ENCODE assay signal across 11 cellular contexts in genomic region chrX:30597258-30598012, GRCh38. TPM values are rescaled to one million over a fixed set of nuclear protein-coding genes. Genes with fewer than 3 reads are reported as not detected.
DNase-seq lines count a peak whose midpoint lies in the region; ATAC-seq and TF ChIP-seq lines count a peak whose summit lies in the region.
"Had no signal": no experiment of that assay in that cellular context is flagged by ENCODE, and none has a peak within 500 bp of the region (broad histone marks: within the 10 kb centered on the region; RNA-seq: fewer than 3 reads in every experiment).

No MANE protein-coding gene starts in this region.

- H3K4me1 ChIP-seq in naive thymus-derived CD4-positive, alpha-beta T cell (ENCODE audit: control insufficient read depth in 2 of 2, insufficient read depth in 2 of 2, low read length in 2 of 2), result no peaks in the 10 kb centered on the region
- no peaks in the 10 kb centered on the region for H3K4me1 ChIP-seq in prostate gland (replicated peaks)

- H3K4me3 Mint-ChIP-seq in IgD-negative memory B cell, result peak overlapping the region in 2 of 4 donors; percentile 59 to 63
- no peak overlapping the region for H3K4me3 Mint-ChIP-seq in naive thymus-derived CD4-positive, alpha-beta T cell
- H3K4me3 Mint-ChIP-seq: H9 had no signal

- ATAC-seq in GM18873 (IDR thresholded peaks at IDR 0.05; ENCODE audit: low FRiP score, unreplicated experiment) (peak; percentile 75), HG02623 (IDR thresholded peaks at IDR 0.05; ENCODE audit: unreplicated experiment) (peak; percentile 70)
- peak; percentile 22 for ATAC-seq in naive thymus-derived CD4-positive, alpha-beta T cell

- TF ChIP-seq CTCF in prostate gland (IDR thresholded peaks at IDR 0.05), result no peak

- no peak overlapping the region for H3K4me3 ChIP-seq in naive thymus-derived CD4-positive, alpha-beta T cell (ENCODE audit: low read length)
- no peak overlapping the region for H3K4me3 ChIP-seq in prostate gland

- H3K27ac Mint-ChIP-seq in IgD-negative memory B cell, result peak overlapping the region in 2 of 3 donors; percentile 12 to 84
- H3K27ac Mint-ChIP-seq in naive thymus-derived CD4-positive, alpha-beta T cell, result peak overlapping the region in 1 of 9 donors; percentile 52

- H3K36me3 Mint-ChIP-seq in IgD-negative memory B cell, result no peaks in the 10 kb centered on the region
- no peaks in the 10 kb centered on the region for H3K36me3 Mint-ChIP-seq in naive thymus-derived CD4-positive, alpha-beta T cell

- POLR2A ChIA-PET in naive thymus-derived CD4-positive, alpha-beta T cell (lab: Charles Lee), result no interaction called here

- CTCF ChIA-PET in naive thymus-derived CD4-positive, alpha-beta T cell (lab: Charles Lee), result no interaction called here

- H3K27me3 Mint-ChIP-seq in IgD-negative memory B cell, result no peaks in the 10 kb centered on the region
- H3K27me3 Mint-ChIP-seq in naive thymus-derived CD4-positive, alpha-beta T cell, result no peaks in the 10 kb centered on the region

- 81% methylated on average over 3 of the region's 3 CpGs for WGBS in prostate gland

- H3K9me3 Mint-ChIP-seq in IgD-negative memory B cell, result no peaks in the 10 kb centered on the region
- no peaks in the 10 kb centered on the region for H3K9me3 Mint-ChIP-seq in naive thymus-derived CD4-positive, alpha-beta T cell

- DNase-seq in naive thymus-derived CD4-positive, alpha-beta T cell, result no peak
- no peak for DNase-seq in prostate gland (ENCODE audit: low spot score)
- no peak for DNase-seq in activated naive CD4-positive, alpha-beta T cell (lab: John Stamatoyannopoulos, UW)
- no peak for DNase-seq in NCI-H2029 treated with DMSO at 0.1 percent for 48 hours (lab: John Stamatoyannopoulos, UW)
- DNase-seq in activated T-cell treated with anti-CD3 and anti-CD28 coated beads, Interleukin-2, amount 50 U/mL, for 48 hours, result no peak
- DNase-seq: H9 had no signal

- intact Hi-C loops in naive thymus-derived CD4-positive, alpha-beta T cell (cut with micrococcal nuclease), result no loop called here
- intact Hi-C loops in prostate gland (cut with DNase I), result no loop called here

- H3K36me3 ChIP-seq in naive thymus-derived CD4-positive, alpha-beta T cell (ENCODE audit: control insufficient read depth in 2 of 3, insufficient read depth in 3 of 3, low read length in 3 of 3), result no peaks in the 10 kb centered on the region
- H3K36me3 ChIP-seq in prostate gland, result no peaks in the 10 kb centered on the region

- H3K27me3 ChIP-seq in naive thymus-derived CD4-positive, alpha-beta T cell (ENCODE audit: control insufficient read depth in 2 of 2, insufficient read depth in 2 of 2, low read length in 2 of 2), result no peaks in the 10 kb centered on the region
- no peaks in the 10 kb centered on the region for H3K27me3 ChIP-seq in prostate gland (replicated peaks; ENCODE audit: insufficient read depth)

- TF ChIP-seq POLR2A in prostate gland (IDR thresholded peaks at IDR 0.05), result no peak

- no peaks in the 10 kb centered on the region for H3K9me3 ChIP-seq in naive thymus-derived CD4-positive, alpha-beta T cell (ENCODE audit: control insufficient read depth in 2 of 3, low read length in 3 of 3)
- H3K9me3 ChIP-seq in prostate gland, result no peaks in the 10 kb centered on the region

- H3K4me1 Mint-ChIP-seq in IgD-negative memory B cell, result peaks cover 34 to 40% (median 35%) of the 10 kb centered on the region in 3 donors
- H3K4me1 Mint-ChIP-seq in naive thymus-derived CD4-positive, alpha-beta T cell, result peaks cover 0 to 20% (median 0%) of the 10 kb centered on the region in 7 donors
- H3K4me1 Mint-ChIP-seq: H9 had no signal

- no peak overlapping the region for H3K27ac ChIP-seq in naive thymus-derived CD4-positive, alpha-beta T cell (ENCODE audit: low read depth, low read length)
- H3K27ac ChIP-seq in prostate gland, result no peak overlapping the region

RNA-seq across cellular contexts. Expression of gene TASL, which starts 19.9 kb away (rescaled TPM):
- 39.3 TPM for polyA plus RNA-seq in IgD-negative memory B cell
- 10 to 100 TPM in 1 of 5 experiments, 1 to 10 TPM in 4; 2.1 to 10.5 (median 4.6) TPM for total RNA-seq in naive thymus-derived CD4-positive, alpha-beta T cell
- 1 to 10 TPM; 1.8 to 2.6 TPM for polyA plus RNA-seq in naive thymus-derived CD4-positive, alpha-beta T cell
- total RNA-seq in prostate gland, result under 1 TPM in 1 of 2 donors, not detected in 1; 0.18 TPM
- total RNA-seq: H9, myocyte, RPMI7951 had no signal

RNA-seq across cellular contexts. Expression of gene GK, which starts 55.8 kb away (rescaled TPM):
- 8.1 TPM for polyA plus RNA-seq in IgD-negative memory B cell
- 10 to 100 TPM in 1 of 5 experiments, 1 to 10 TPM in 4; 5.3 to 41.1 (median 7.3) TPM for total RNA-seq in naive thymus-derived CD4-positive, alpha-beta T cell
- polyA plus RNA-seq in naive thymus-derived CD4-positive, alpha-beta T cell, result 1 to 10 TPM; 4.0 to 5.7 TPM
- total RNA-seq in prostate gland, result 1 to 10 TPM; 3.0 to 7.4 TPM

Comparison
In these comparisons a context has a peak if more than half of its experiments do, and no peak if none do; other contexts are left out.
1. ATAC-seq: peak in every context shown above with its lines; median percentile 75 in GM18873; 70 in HG02623; 22 in naive thymus-derived CD4-positive, alpha-beta T cell.